8 cellular contexts compared by ENCODE assay signal in the genomic region with DNA sequence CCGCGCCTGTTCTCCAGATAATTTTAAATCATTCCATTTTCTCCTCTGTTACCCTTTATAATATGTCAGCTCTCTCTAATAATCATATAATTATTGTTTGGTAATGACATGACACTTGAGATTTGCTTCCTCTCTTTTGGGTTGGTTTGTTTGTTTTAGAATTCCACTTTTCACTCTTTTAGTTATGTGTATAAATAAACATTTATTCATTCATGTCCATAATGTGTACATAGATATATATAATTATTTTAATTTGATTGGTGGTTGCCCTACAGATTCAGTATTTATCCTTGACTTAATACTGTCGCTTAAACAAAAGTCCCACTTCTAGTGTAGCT.
DNase-seq lines count a peak whose midpoint lies in the region; ATAC-seq and TF ChIP-seq lines count a peak whose summit lies in the region.

No MANE protein-coding gene starts in this region.

- H3K27ac ChIP-seq in mesodermal cell (ENCODE audit: low read depth, low read length, severe bottlenecking) (no peak overlapping the region), PC-9 (no peak overlapping the region)

- DNase-seq in activated naive CD4-positive, alpha-beta T cell treated with anti-CD3 and anti-CD28 coated beads for 36 hours, result no peak
- DNase-seq in type B pancreatic cell (ENCODE audit: extremely low spot score, unreplicated experiment), result no peak
- DNase-seq in PC-9, result no peak
- no peak for DNase-seq in NOMO-1 treated with DMSO at 0.1 percent for 48 hours (lab: John Stamatoyannopoulos, UW; ENCODE audit: unreplicated experiment)

- CTCF ChIA-PET in activated naive CD4-positive, alpha-beta T cell treated with anti-CD3 and anti-CD28 coated beads for 36 hours (lab: Charles Lee), result no interaction called here
- CTCF ChIA-PET in PC-9 (lab: Charles Lee), result no interaction called here

- peak overlapping the region; percentile 79 for H3K4me3 Mint-ChIP-seq in activated naive CD4-positive, alpha-beta T cell treated with anti-CD3 and anti-CD28 coated beads, Interleukin-2, amount 50 U/mL, for 24 hours
- H3K4me3 Mint-ChIP-seq in activated naive CD4-positive, alpha-beta T cell treated with anti-CD3 and anti-CD28 coated beads for 36 hours, result no peak overlapping the region
- H3K4me3 Mint-ChIP-seq in brain, result peak overlapping the region; percentile 72 to 80 (median 78)
- peak overlapping the region; percentile 86 for H3K4me3 Mint-ChIP-seq in type B pancreatic cell

- no peaks in the 10 kb centered on the region for H3F3A ChIP-seq in PC-9 (ENCODE audit: insufficient read depth, low read depth)

- no peaks in the 10 kb centered on the region for H4K20me1 ChIP-seq in PC-9 (ENCODE audit: insufficient read depth)

- H3K79me2 ChIP-seq in PC-9 (ENCODE audit: low read depth), result no peaks in the 10 kb centered on the region

- ATAC-seq in HG03095 (IDR thresholded peaks at IDR 0.05; ENCODE audit: unreplicated experiment), result no peak

- peaks cover 47% of the 10 kb centered on the region for H3K27me3 Mint-ChIP-seq in activated naive CD4-positive, alpha-beta T cell treated with anti-CD3 and anti-CD28 coated beads, Interleukin-2, amount 50 U/mL, for 24 hours
- peaks cover 57% of the 10 kb centered on the region for H3K27me3 Mint-ChIP-seq in activated naive CD4-positive, alpha-beta T cell treated with anti-CD3 and anti-CD28 coated beads for 36 hours (ENCODE audit: low read depth)
- H3K27me3 Mint-ChIP-seq in brain (peaks cover 67% of the 10 kb centered on the region), type B pancreatic cell (peaks cover 77% of the 10 kb centered on the region)

- H3K9me2 ChIP-seq in PC-9 (ENCODE audit: insufficient read depth), result no peaks in the 10 kb centered on the region

- no peak overlapping the region for H3K4me2 ChIP-seq in PC-9

- peaks cover 8% of the 10 kb centered on the region for H3K4me1 Mint-ChIP-seq in activated naive CD4-positive, alpha-beta T cell treated with anti-CD3 and anti-CD28 coated beads, Interleukin-2, amount 50 U/mL, for 24 hours
- H3K4me1 Mint-ChIP-seq in activated naive CD4-positive, alpha-beta T cell treated with anti-CD3 and anti-CD28 coated beads for 36 hours (ENCODE audit: low read depth), result peaks cover 6% of the 10 kb centered on the region
- peaks cover 9% of the 10 kb centered on the region for H3K4me1 Mint-ChIP-seq in brain
- H3K4me1 Mint-ChIP-seq in type B pancreatic cell (ENCODE audit: unreplicated experiment), result no peaks in the 10 kb centered on the region

- TF ChIP-seq CTCF in brain (conservative IDR thresholded peaks at IDR 0.05), result no peak
- no peak for TF ChIP-seq CTCF in type B pancreatic cell (conservative IDR thresholded peaks at IDR 0.05)
- no peak for TF ChIP-seq CTCF in PC-9 (conservative IDR thresholded peaks at IDR 0.05)

- intact Hi-C loops in activated naive CD4-positive, alpha-beta T cell treated with anti-CD3 and anti-CD28 coated beads for 36 hours (cut with micrococcal nuclease), result no loop called here
- intact Hi-C loops in PC-9 (cut with micrococcal nuclease; ENCODE audit: unreplicated experiment), result no loop called here

- no TSS peak for BruUV-seq in PC-9 (replicated peaks; lab: Mats Ljungman, UMichigan)

- POLR2A ChIA-PET in PC-9 (lab: Charles Lee; ENCODE audit: unreplicated experiment), result no interaction called here

- peak overlapping the region; percentile 40 for H3K4me3 ChIP-seq in mesodermal cell (ENCODE audit: extremely low read depth, insufficient read depth, low read length, poor library complexity, severe bottlenecking)
- H3K4me3 ChIP-seq in PC-9, result no peak overlapping the region

- H3K36me3 Mint-ChIP-seq in activated naive CD4-positive, alpha-beta T cell treated with anti-CD3 and anti-CD28 coated beads, Interleukin-2, amount 50 U/mL, for 24 hours, result peaks cover 2% of the 10 kb centered on the region
- no peaks in the 10 kb centered on the region for H3K36me3 Mint-ChIP-seq in activated naive CD4-positive, alpha-beta T cell treated with anti-CD3 and anti-CD28 coated beads for 36 hours (ENCODE audit: low read depth)
- H3K36me3 Mint-ChIP-seq in brain (no peaks in the 10 kb centered on the region), type B pancreatic cell (no peaks in the 10 kb centered on the region)

- H3K27ac Mint-ChIP-seq in activated naive CD4-positive, alpha-beta T cell treated with anti-CD3 and anti-CD28 coated beads, Interleukin-2, amount 50 U/mL, for 24 hours, result no peak overlapping the region
- no peak overlapping the region for H3K27ac Mint-ChIP-seq in activated naive CD4-positive, alpha-beta T cell treated with anti-CD3 and anti-CD28 coated beads for 36 hours
- no peak overlapping the region for H3K27ac Mint-ChIP-seq in brain
- H3K27ac Mint-ChIP-seq in type B pancreatic cell, result no peak overlapping the region

- 67 to 100% methylated on average over 1 of the region's 3 CpGs for WGBS in mesodermal cell (ENCODE audit: insufficient coverage in 2 of 2), 2 experiments

- peaks cover 13% of the 10 kb centered on the region for H3K27me3 ChIP-seq in PC-9 (ENCODE audit: insufficient read depth, low read depth)

- no peaks in the 10 kb centered on the region for H3K4me1 ChIP-seq in mesodermal cell (ENCODE audit: control insufficient read depth, insufficient read depth, low read length, poor library complexity, severe bottlenecking)
- H3K4me1 ChIP-seq in PC-9 (replicated peaks; ENCODE audit: insufficient read depth), result no peaks in the 10 kb centered on the region

- no peak overlapping the region for H2AFZ ChIP-seq in PC-9

- H3K36me3 ChIP-seq in mesodermal cell (ENCODE audit: control insufficient read depth, insufficient read depth, low read length), result no peaks in the 10 kb centered on the region
- no peaks in the 10 kb centered on the region for H3K36me3 ChIP-seq in PC-9 (ENCODE audit: low read depth)

- no peaks in the 10 kb centered on the region for H3K9me3 Mint-ChIP-seq in activated naive CD4-positive, alpha-beta T cell treated with anti-CD3 and anti-CD28 coated beads, Interleukin-2, amount 50 U/mL, for 24 hours
- H3K9me3 Mint-ChIP-seq in activated naive CD4-positive, alpha-beta T cell treated with anti-CD3 and anti-CD28 coated beads for 36 hours, result no peaks in the 10 kb centered on the region
- H3K9me3 Mint-ChIP-seq in brain (peaks cover 0 to 5% (median 3%) of the 10 kb centered on the region in 5 experiments), type B pancreatic cell (no peaks in the 10 kb centered on the region)

- H3K9me3 ChIP-seq in mesodermal cell (ENCODE audit: control insufficient read depth, low read length) (no peaks in the 10 kb centered on the region), PC-9 (ENCODE audit: insufficient read depth, low read depth) (no peaks in the 10 kb centered on the region)
